Comparison of ENCODE assay signal across 21 cellular contexts in genomic region chr9:126468141-126468825, GRCh38.
DNase-seq lines count a peak whose midpoint lies in the region; ATAC-seq and TF ChIP-seq lines count a peak whose summit lies in the region.
"Had no signal": no experiment of that assay in that cellular context is flagged by ENCODE, and none has a peak within 500 bp of the region (broad histone marks: within the 10 kb centered on the region; RNA-seq: fewer than 3 reads in every experiment).

No MANE protein-coding gene starts in this region.

- no peaks in the 10 kb centered on the region for H3K36me3 ChIP-seq in naive thymus-derived CD4-positive, alpha-beta T cell (ENCODE audit: control insufficient read depth in 2 of 3, insufficient read depth in 3 of 3, low read length in 3 of 3)
- H3K36me3 ChIP-seq in testis (ENCODE audit: low read depth, missing control alignments): no peaks in the 10 kb centered on the region
- H3K36me3 ChIP-seq: thoracic aorta had no signal

- POLR2A ChIA-PET in naive thymus-derived CD4-positive, alpha-beta T cell (lab: Charles Lee): interaction anchor here (0.7 kb wide), 1 partner anchor 203 kb away, joined by 3 read pairs; no protein-coding TSS in a partner anchor

- peaks cover 61% of the 10 kb centered on the region for H3K4me1 Mint-ChIP-seq in T-helper 17 cell
- peaks cover 54 to 68% (median 63%) of the 10 kb centered on the region in 7 donors for H3K4me1 Mint-ChIP-seq in naive thymus-derived CD4-positive, alpha-beta T cell

- H3K9me3 Mint-ChIP-seq in naive thymus-derived CD4-positive, alpha-beta T cell: no peaks in the 10 kb centered on the region
- H3K9me3 Mint-ChIP-seq: activated T-cell treated with anti-CD3 and anti-CD28 coated beads, Interleukin-2, amount 50 U/mL, for 72 hours had no signal

- intact Hi-C loops in naive thymus-derived CD4-positive, alpha-beta T cell (cut with micrococcal nuclease): no loop called here
- intact Hi-C loops in testis (cut with DNase I; ENCODE audit: low total_unique reads): no loop called here

- H3K27ac ChIP-seq in naive thymus-derived CD4-positive, alpha-beta T cell (ENCODE audit: low read depth, low read length): no peak overlapping the region
- peak overlapping the region; percentile 25 to 48 for H3K27ac ChIP-seq in testis
- H3K27ac ChIP-seq: KMS-11, thoracic aorta had no signal

- peaks cover 5% of the 10 kb centered on the region for H3K36me3 Mint-ChIP-seq in T-helper 17 cell (ENCODE audit: low read depth)
- H3K36me3 Mint-ChIP-seq in naive thymus-derived CD4-positive, alpha-beta T cell: peaks cover 0 to 9% (median 0%) of the 10 kb centered on the region in 5 donors

- CTCF ChIA-PET in naive thymus-derived CD4-positive, alpha-beta T cell (lab: Charles Lee): interaction anchor here (1.2 to 1.5 kb wide), 3 partner anchors 14 to 24 kb away, joined by 3 to 7 read pairs (median 5); no protein-coding TSS in a partner anchor

- H3K27ac Mint-ChIP-seq in T-helper 17 cell: peak overlapping the region; percentile 99
- peak overlapping the region in 7 of 9 donors; percentile 23 to 88 (median 50) for H3K27ac Mint-ChIP-seq in naive thymus-derived CD4-positive, alpha-beta T cell
- H3K27ac Mint-ChIP-seq: activated T-cell treated with anti-CD3 and anti-CD28 coated beads, Interleukin-2, amount 50 U/mL, for 72 hours had no signal

- no peak for TF ChIP-seq POLR2A in testis (IDR thresholded peaks at IDR 0.05)

- H3K4me3 ChIP-seq in naive thymus-derived CD4-positive, alpha-beta T cell (ENCODE audit: low read length): no peak overlapping the region
- no peak overlapping the region for H3K4me3 ChIP-seq in testis
- H3K4me3 ChIP-seq: mucosa of descending colon, thoracic aorta had no signal

- H3K9me3 ChIP-seq in T-helper 17 cell (ENCODE audit: control insufficient read depth, low read length, poor library complexity, severe bottlenecking) (no peaks in the 10 kb centered on the region), testis (no peaks in the 10 kb centered on the region)
- no peaks in the 10 kb centered on the region for H3K9me3 ChIP-seq in naive thymus-derived CD4-positive, alpha-beta T cell (ENCODE audit: control insufficient read depth in 2 of 3, low read length in 3 of 3)
- H3K9me3 ChIP-seq: mucosa of descending colon, thoracic aorta had no signal

- H3K4me3 Mint-ChIP-seq in T-helper 17 cell: no peak overlapping the region
- H3K4me3 Mint-ChIP-seq in naive thymus-derived CD4-positive, alpha-beta T cell: peak overlapping the region in 7 of 10 donors; percentile 6 to 84 (median 74)

- H3K27me3 ChIP-seq in naive thymus-derived CD4-positive, alpha-beta T cell (ENCODE audit: control insufficient read depth in 2 of 2, insufficient read depth in 2 of 2, low read length in 2 of 2): no peaks in the 10 kb centered on the region
- H3K27me3 ChIP-seq in testis: no peaks in the 10 kb centered on the region

- WGBS in testis, 2 donors: 72 to 75% methylated on average over 14 of the region's 14 CpGs

- no peaks in the 10 kb centered on the region for H3K27me3 Mint-ChIP-seq in T-helper 17 cell
- peaks cover 0 to 50% (median 0%) of the 10 kb centered on the region in 5 donors for H3K27me3 Mint-ChIP-seq in naive thymus-derived CD4-positive, alpha-beta T cell

- DNase-seq in activated effector memory CD4-positive, alpha-beta T cell treated with anti-CD3 and anti-CD28 coated beads, Interleukin-2, amount 50 U/mL, for 16 hours: peak; percentile 59
- DNase-seq in activated effector memory CD4-positive, alpha-beta T cell treated with Interleukin-2 at 50 U/mL for 16 hours: no peak
- DNase-seq in T-helper 17 cell (no peak), testis (peak; percentile 24), NCI-H187 (lab: John Stamatoyannopoulos, UW) (no peak), SIG-M5 (lab: John Stamatoyannopoulos, UW) (no peak)
- DNase-seq in naive thymus-derived CD4-positive, alpha-beta T cell: no peak
- DNase-seq: activated CD8-positive, alpha-beta memory T cell treated with anti-CD3 and anti-CD28 coated beads for 24 hours; activated T-cell treated with anti-CD3 and anti-CD28 coated beads, Interleukin-2, amount 50 U/mL, for 72 hours; C1 segment of cervical spinal cord; dermis blood vessel endothelial cell; left ventricle myocardium superior; mucosa of descending colon; NCI-H2029; NCI-H446; NK-92 treated with Interleukin-12 subunit alpha and Interleukin-12 subunit beta, amount 100 ng/mL, for 24 hours; nucleus accumbens; T1000 had no signal

- no peak for ATAC-seq in T-helper 17 cell
- no peak for ATAC-seq in naive thymus-derived CD4-positive, alpha-beta T cell
- ATAC-seq in HG03045 (IDR thresholded peaks at IDR 0.05; ENCODE audit: unreplicated experiment): no peak
- ATAC-seq: activated T-cell treated with anti-CD3 and anti-CD28 coated beads, Interleukin-2, amount 50 U/mL, for 72 hours; left ventricle myocardium superior; mucosa of descending colon had no signal

- H3K4me1 ChIP-seq in naive thymus-derived CD4-positive, alpha-beta T cell (ENCODE audit: control insufficient read depth in 2 of 2, insufficient read depth in 2 of 2, low read length in 2 of 2): peaks cover 50% of the 10 kb centered on the region in 2 donors
- H3K4me1 ChIP-seq in testis: peaks cover 24% of the 10 kb centered on the region

- TF ChIP-seq CTCF in testis (IDR thresholded peaks at IDR 0.05): no peak

Comparison
In these comparisons a context has a peak if more than half of its experiments do, and no peak if none do; other contexts are left out.
1. DNase-seq: peak in activated effector memory CD4-positive, alpha-beta T cell treated with anti-CD3 and anti-CD28 coated beads, Interleukin-2, amount 50 U/mL, for 16 hours (single experiment) and testis (single experiment); none in activated effector memory CD4-positive, alpha-beta T cell treated with Interleukin-2 at 50 U/mL for 16 hours (single experiment), T-helper 17 cell (0 of 3), naive thymus-derived CD4-positive, alpha-beta T cell (0 of 9), NCI-H187 (0 of 2) and SIG-M5 (single experiment).